15 cellular contexts compared by ENCODE assay signal in the genomic region with DNA sequence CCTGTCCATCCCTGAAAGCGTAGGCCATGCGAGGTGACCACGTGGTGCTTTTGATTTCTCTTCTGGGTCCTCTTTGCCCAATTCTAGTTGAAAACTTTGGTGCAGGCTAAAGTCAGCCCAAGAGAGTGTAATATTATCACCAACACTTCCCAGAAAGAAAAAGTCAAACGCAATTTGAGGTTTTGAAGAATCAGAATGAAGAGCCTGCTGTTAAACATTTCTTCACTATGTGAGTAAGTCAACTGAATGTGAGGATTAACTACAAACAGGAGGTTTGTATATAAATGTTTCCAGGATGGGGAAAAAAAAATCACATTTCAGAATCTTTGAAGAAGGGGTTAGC.
"Had no signal": no experiment of that assay in that cellular context is flagged by ENCODE, and none has a peak within 500 bp of the region (broad histone marks: within the 10 kb centered on the region; RNA-seq: fewer than 3 reads in every experiment).

No MANE protein-coding gene starts in this region.

- H3K27ac ChIP-seq: esophagus muscularis mucosa, foreskin keratinocyte, ovary, SJSA1, testis, upper lobe of right lung had no signal

- H3K4me1 ChIP-seq: foreskin keratinocyte, sigmoid colon, upper lobe of right lung had no signal

- H3K36me3 ChIP-seq: ovary, sigmoid colon, SJSA1, upper lobe of right lung had no signal

- H3K4me3 Mint-ChIP-seq: activated CD4-positive, alpha-beta T cell treated with anti-CD3 and anti-CD28 coated beads, Interleukin-2, amount 10 ng/mL, durations not matched to agents 7 days and 5 days; activated naive CD4-positive, alpha-beta T cell treated with anti-CD3 and anti-CD28 coated beads, Interleukin-2, amount 10 ng/mL, durations not matched to agents 7 days and 5 days; neural crest cell; T-helper 2 cell treated with Interferon-gamma antibody and Interleukin-4, amounts not matched to agents 5 μg/mL and 100 μg/mL, for 36 hours had no signal

- H3K9me3 Mint-ChIP-seq: activated CD4-positive, alpha-beta T cell treated with anti-CD3 and anti-CD28 coated beads, Interleukin-2, amount 10 ng/mL, durations not matched to agents 7 days and 5 days; activated naive CD4-positive, alpha-beta T cell treated with anti-CD3 and anti-CD28 coated beads, Interleukin-2, amount 10 ng/mL, durations not matched to agents 7 days and 5 days; neural crest cell; T-helper 2 cell treated with Interferon-gamma antibody and Interleukin-4, amounts not matched to agents 5 μg/mL and 100 μg/mL, for 36 hours had no signal

- H3K27me3 ChIP-seq: esophagus muscularis mucosa, foreskin keratinocyte, ovary, sigmoid colon, SJSA1, testis, upper lobe of right lung had no signal

- H3K27ac Mint-ChIP-seq: activated CD4-positive, alpha-beta T cell treated with anti-CD3 and anti-CD28 coated beads, Interleukin-2, amount 10 ng/mL, durations not matched to agents 7 days and 5 days; activated naive CD4-positive, alpha-beta T cell treated with anti-CD3 and anti-CD28 coated beads, Interleukin-2, amount 10 ng/mL, durations not matched to agents 7 days and 5 days; T-helper 2 cell treated with Interferon-gamma antibody and Interleukin-4, amounts not matched to agents 5 μg/mL and 100 μg/mL, for 36 hours had no signal

- H3K27me3 Mint-ChIP-seq: activated CD4-positive, alpha-beta T cell treated with anti-CD3 and anti-CD28 coated beads, Interleukin-2, amount 10 ng/mL, durations not matched to agents 7 days and 5 days; activated naive CD4-positive, alpha-beta T cell treated with anti-CD3 and anti-CD28 coated beads, Interleukin-2, amount 10 ng/mL, durations not matched to agents 7 days and 5 days had no signal

- ATAC-seq: foreskin keratinocyte, upper lobe of right lung had no signal

- H3K9me3 ChIP-seq: esophagus muscularis mucosa, ovary, sigmoid colon, SJSA1, testis, upper lobe of right lung had no signal

- DNase-seq: activated CD4-positive, alpha-beta T cell treated with anti-CD3 and anti-CD28 coated beads, Interleukin-2, amount 10 ng/mL, durations not matched to agents 7 days and 5 days; activated naive CD4-positive, alpha-beta T cell treated with anti-CD3 and anti-CD28 coated beads, Interleukin-2, amount 10 ng/mL, durations not matched to agents 7 days and 5 days; foreskin keratinocyte; glutamatergic neuron; kidney glomerular epithelial cell; ovary; sigmoid colon; stimulated activated CD4-positive, alpha-beta T cell treated with anti-CD3 and anti-CD28 coated beads, Interleukin-4, amount 100 ng/mL, for 1 hour; stimulated activated naive CD4-positive, alpha-beta T cell treated with Interleukin-2 at 50 U/mL for 16 hours; testis; upper lobe of right lung had no signal

- H3K4me3 ChIP-seq: esophagus muscularis mucosa, ovary, sigmoid colon, SJSA1, testis, upper lobe of right lung had no signal
